Comparison of ENCODE assay signal across 8 cellular contexts in the genomic region with DNA sequence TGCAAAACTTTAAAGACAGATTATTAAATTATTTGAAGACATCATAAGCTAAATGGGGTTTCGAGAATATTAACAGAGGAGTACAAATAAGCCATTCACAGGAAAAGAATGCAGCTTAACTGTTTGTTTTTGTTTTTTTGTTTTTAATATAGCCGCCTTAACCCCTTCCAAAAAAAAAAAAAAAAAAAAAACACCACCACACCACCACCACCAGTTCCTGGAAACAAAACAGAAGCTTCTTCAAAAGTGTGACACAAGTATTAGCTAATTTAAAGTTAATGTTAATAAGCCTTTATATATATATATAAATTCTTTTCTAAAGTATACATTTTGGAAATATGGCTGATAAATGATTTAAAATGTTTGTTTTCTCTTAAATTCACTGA. TPM values are rescaled to one million over a fixed set of nuclear protein-coding genes. Genes with fewer than 3 reads are reported as not detected.
DNase-seq lines count a peak whose midpoint lies in the region; TF ChIP-seq lines count a peak whose summit lies in the region.

No MANE protein-coding gene starts in this region.

- H3K27me3 ChIP-seq in SU-DHL-6 (ENCODE audit: low read length) = no peaks in the 10 kb centered on the region
- H3K27me3 ChIP-seq in fibroblast of lung (ENCODE audit: control insufficient read depth, insufficient read depth, low read length) = no peaks in the 10 kb centered on the region
- H3K27me3 ChIP-seq in sigmoid colon = no peaks in the 10 kb centered on the region

- no peak for TF ChIP-seq EP300 in sigmoid colon (IDR thresholded peaks at IDR 0.05)

- H3K9me3 ChIP-seq in SU-DHL-6 (ENCODE audit: insufficient read depth, low read length) (no peaks in the 10 kb centered on the region), fibroblast of lung (ENCODE audit: control insufficient read depth, insufficient read depth, low read depth, low read length) (no peaks in the 10 kb centered on the region), sigmoid colon (no peaks in the 10 kb centered on the region)

- WGBS in sigmoid colon, 2 donors = 22 to 27% methylated on average over 2 of the region's 2 CpGs

- H4K20me1 ChIP-seq in SU-DHL-6 (ENCODE audit: low read depth, low read length) = no peaks in the 10 kb centered on the region
- no peaks in the 10 kb centered on the region for H4K20me1 ChIP-seq in fibroblast of lung (ENCODE audit: control insufficient read depth, extremely low read depth, insufficient read depth, low read length)

- H3F3A ChIP-seq in SU-DHL-6 (ENCODE audit: insufficient read depth) = peaks cover 15% of the 10 kb centered on the region; the same call in 1 of the 2 replicates

- H3K4me2 ChIP-seq in SU-DHL-6 (ENCODE audit: low read depth, low read length, poor library complexity, severe bottlenecking) (peak overlapping the region; percentile 67), fibroblast of lung (ENCODE audit: extremely low read depth, insufficient read depth, low read length) (peak overlapping the region; percentile 85)

- no peak overlapping the region for H2AFZ ChIP-seq in SU-DHL-6 (ENCODE audit: low read depth, low read length, severe bottlenecking)
- H2AFZ ChIP-seq in fibroblast of lung (ENCODE audit: low read length) = no peak overlapping the region

- DNase-seq in fibroblast of lung (ENCODE audit: low read depth in 2 of 2) (no peak), sigmoid colon (no peak), nucleus accumbens (lab: John Stamatoyannopoulos, UW) (no peak), DMS114 treated with DMSO at 0.1 percent for 48 hours (lab: John Stamatoyannopoulos, UW; ENCODE audit: unreplicated experiment) (no peak), posterior cingulate gyrus (no peak), GM10266 (ENCODE audit: extremely low spot score) (no peak)

- intact Hi-C loops in sigmoid colon (cut with DNase I) (loop anchor here (5.0 kb wide), 1 partner anchor 542 kb away; no protein-coding TSS in a partner anchor), posterior cingulate gyrus (cut with DNase I) (no loop called here)

- H3K4me1 ChIP-seq in fibroblast of lung (ENCODE audit: control insufficient read depth, extremely low read depth, insufficient read depth, low read length) (no peaks in the 10 kb centered on the region), sigmoid colon (peaks cover 0 to 55% (median 30%) of the 10 kb centered on the region in 4 donors)

- H3K4me3 ChIP-seq in GM12875 (ENCODE audit: low read depth, low read length) (peak overlapping the region; percentile 77), SU-DHL-6 (ENCODE audit: insufficient read depth, low read length, poor library complexity, severe bottlenecking) (peak overlapping the region; percentile 58), fibroblast of lung (replicated peaks in 1 of 4; ENCODE audit: control extremely low read depth in 1 of 4, insufficient read depth in 1 of 4, low read depth in 3 of 4, low read length in 4 of 4) (peak overlapping the region; percentile 70 to 92 (median 80)), sigmoid colon (peak overlapping the region; percentile 69 to 83 (median 81))

- TF ChIP-seq CTCF in GM12875 (IDR thresholded peaks at IDR 0.05; ENCODE audit: borderline replicate concordance, insufficient read depth, low read depth, low read length) (no peak), SU-DHL-6 (IDR thresholded peaks at IDR 0.05; ENCODE audit: insufficient read depth, low read length, poor library complexity, severe bottlenecking) (no peak), fibroblast of lung (conservative IDR thresholded peaks at IDR 0.05 in 1 of 2, IDR thresholded peaks at IDR 0.05 in 1 of 2; ENCODE audit: low read depth in 1 of 2, low read length in 2 of 2) (no peak), sigmoid colon (IDR thresholded peaks at IDR 0.05) (no peak), GM10266 (IDR thresholded peaks at IDR 0.05; ENCODE audit: control insufficient read depth, insufficient read depth, low read depth, missing control alignments) (no peak)

- H3K27ac ChIP-seq in SU-DHL-6 (ENCODE audit: low read depth, low read length) = no peak overlapping the region
- H3K27ac ChIP-seq in fibroblast of lung (ENCODE audit: insufficient read depth, low read length) = no peak overlapping the region
- peak overlapping the region in 2 of 4 donors; percentile 99 to 100 for H3K27ac ChIP-seq in sigmoid colon

- H3K79me2 ChIP-seq in SU-DHL-6 (ENCODE audit: insufficient read depth, low read length) = peaks cover 9% of the 10 kb centered on the region; the same call in 1 of the 2 replicates
- peaks cover 37% of the 10 kb centered on the region for H3K79me2 ChIP-seq in fibroblast of lung (ENCODE audit: control insufficient read depth, insufficient read depth, low read length)

- H3K9ac ChIP-seq in SU-DHL-6 (ENCODE audit: low read length) (peak overlapping the region; percentile 58), fibroblast of lung (ENCODE audit: insufficient read depth, low read length) (peak overlapping the region; percentile 68)

- H3K9me2 ChIP-seq in SU-DHL-6 (replicated peaks; ENCODE audit: insufficient read depth, low read length) = no peaks in the 10 kb centered on the region

- TF ChIP-seq POLR2A in sigmoid colon (IDR thresholded peaks at IDR 0.05) = no peak

- H3K36me3 ChIP-seq in SU-DHL-6 (ENCODE audit: low read length) (no peaks in the 10 kb centered on the region), fibroblast of lung (ENCODE audit: control insufficient read depth, insufficient read depth, low read length) (peaks cover 3% of the 10 kb centered on the region), sigmoid colon (no peaks in the 10 kb centered on the region)

RNA-seq across cellular contexts. Expression of a gene that starts 1.3 kb away (rescaled TPM):
- total RNA-seq in fibroblast of lung (29.8 and 35.0 TPM in 2 replicates), sigmoid colon (10 to 100 TPM; 17.9 to 27.7 (median 21.8) TPM)
- polyA plus RNA-seq in fibroblast of lung (14.8 and 31.4 TPM in 2 replicates), sigmoid colon (10 to 100 TPM in 2 of 3 donors, 1 to 10 TPM in 1; 8.0 to 14.8 (median 11.4) TPM)
- polyA plus RNA-seq in fibroblast of lung (2012) = 15.6 and 28.8 TPM in 2 replicates
- polyA minus RNA-seq in fibroblast of lung (ENCODE audit: low replicate concordance) = 25.7 and 41.0 TPM in 2 replicates
